ENCODE assay signal across 17 cellular contexts in genomic region chr14:54854181-54854580, GRCh38. TPM values are rescaled to one million over a fixed set of nuclear protein-coding genes. Genes with fewer than 3 reads are reported as not detected.
A peak's percentile ranks its signal among the peaks of the same experiment; 100 is the strongest.
DNase-seq lines count a peak whose midpoint lies in the region; ATAC-seq, FAIRE-seq and TF ChIP-seq lines count a peak whose summit lies in the region.
"Had no signal": no experiment of that assay in that cellular context is flagged by ENCODE, and none has a peak within 500 bp of the region (broad histone marks: within the 10 kb centered on the region; RNA-seq: fewer than 3 reads in every experiment).

No MANE protein-coding gene starts in this region.

- peak; percentile 96 for FAIRE-seq in GM19239 (lab: Jason Lieb, UNC)
- FAIRE-seq: bronchial epithelial cell, endometrium, frontal cortex had no signal

- no peaks in the 10 kb centered on the region for H3F3A ChIP-seq in Loucy (ENCODE audit: low read depth)

- no peak for TF ChIP-seq CTCF in Loucy (conservative IDR thresholded peaks at IDR 0.05; ENCODE audit: low read length)

- peak overlapping the region in 2 of 11 experiments; percentile 7 to 38; a peak in 1 of 22 replicates for H3K9ac ChIP-seq in BLaER1 treated with 17β-estradiol and CSF1 and Interleukin-3, amounts not matched to agents 10 nM and 100 nM
- H3K9ac ChIP-seq in Loucy (ENCODE audit: low read depth, low read length, poor library complexity, severe bottlenecking) = peak overlapping the region; percentile 7

- H3K4me2 ChIP-seq in BLaER1 treated with 17β-estradiol and CSF1 and Interleukin-3, amounts not matched to agents 10 nM and 100 nM = peak overlapping the region; percentile 19 to 76 (median 42); a peak in 19 of 22 replicates
- no peak overlapping the region for H3K4me2 ChIP-seq in Loucy (ENCODE audit: low read depth, low read length, poor library complexity, severe bottlenecking)

- H3K36me3 ChIP-seq in BLaER1 treated with 17β-estradiol and CSF1 and Interleukin-3, amounts not matched to agents 10 nM and 100 nM = peaks cover 0 to 41% (median 13%) of the 10 kb centered on the region in 11 experiments; a peak in 16 of 22 replicates
- H3K36me3 ChIP-seq in Loucy (ENCODE audit: insufficient read depth, low read length) = peaks cover 5% of the 10 kb centered on the region; the same call in 1 of the 2 replicates
- H3K36me3 ChIP-seq: right atrium auricular region had no signal

- H3K4me1 ChIP-seq in BLaER1 treated with 17β-estradiol and CSF1 and Interleukin-3, amounts not matched to agents 10 nM and 100 nM = peaks cover 32 to 55% (median 42%) of the 10 kb centered on the region in 10 experiments
- peaks cover 10% of the 10 kb centered on the region for H3K4me1 ChIP-seq in Loucy (ENCODE audit: insufficient read depth, low read length, poor library complexity, severe bottlenecking)
- no peaks in the 10 kb centered on the region for H3K4me1 ChIP-seq in right cardiac atrium (ENCODE audit: control insufficient read depth, insufficient read depth, low read length)
- H3K4me1 ChIP-seq: right atrium auricular region had no signal

- H3K79me2 ChIP-seq in Loucy (ENCODE audit: insufficient read depth, low read length) = no peaks in the 10 kb centered on the region

- peak overlapping the region in 2 of 11 experiments; percentile 19 to 25; a peak in 2 of 22 replicates for H3K27ac ChIP-seq in BLaER1 treated with 17β-estradiol and CSF1 and Interleukin-3, amounts not matched to agents 10 nM and 100 nM
- H3K27ac ChIP-seq in right cardiac atrium (ENCODE audit: low read length) = no peak overlapping the region
- H3K27ac ChIP-seq: right atrium auricular region, upper lobe of left lung had no signal

- H3K9me2 ChIP-seq in Loucy (replicated peaks; ENCODE audit: low read depth, low read length) = no peaks in the 10 kb centered on the region

- no peak for DNase-seq in GM19239 (ENCODE audit: insufficient read length, low spot score)
- peak; percentile 30 for DNase-seq in iPS DF 4.7 (ENCODE audit: extremely low read depth, low spot score)
- DNase-seq in right cardiac atrium = no peak
- DNase-seq in posterior cingulate gyrus = no peak
- no peak for DNase-seq in DMS 273 treated with DMSO at 0.1 percent for 48 hours (lab: John Stamatoyannopoulos, UW)
- no peak for DNase-seq in NCI-H510A (lab: John Stamatoyannopoulos, UW)
- DNase-seq: activated CD4-positive, alpha-beta memory T cell treated with anti-CD3 and anti-CD28 coated beads for 36 hours; activated effector memory CD4-positive, alpha-beta T cell treated with Interleukin-2 at 50 U/mL for 16 hours; KBM-7; NCI-H1694 treated with DMSO at 0.1 percent for 48 hours; upper lobe of left lung had no signal

- no peak overlapping the region for H2AFZ ChIP-seq in Loucy (ENCODE audit: low read length)

- no peak for ATAC-seq in right cardiac atrium

- H3K27me3 ChIP-seq in BLaER1 treated with 17β-estradiol and CSF1 and Interleukin-3, amounts not matched to agents 10 nM and 100 nM = no peaks in the 10 kb centered on the region
- H3K27me3 ChIP-seq in Loucy (ENCODE audit: insufficient read depth, low read length, poor library complexity, severe bottlenecking) (no peaks in the 10 kb centered on the region), right cardiac atrium (ENCODE audit: control insufficient read depth, insufficient read depth) (no peaks in the 10 kb centered on the region)
- H3K27me3 ChIP-seq: right atrium auricular region, upper lobe of left lung had no signal

- H4K20me1 ChIP-seq in BLaER1 treated with 17β-estradiol and CSF1 and Interleukin-3, amounts not matched to agents 10 nM and 100 nM = no peaks in the 10 kb centered on the region
- H4K20me1 ChIP-seq in Loucy (ENCODE audit: insufficient read depth, low read length, poor library complexity, severe bottlenecking) = no peaks in the 10 kb centered on the region

- intact Hi-C loops in right cardiac atrium (cut with DNase I) = no loop called here
- intact Hi-C loops in posterior cingulate gyrus (cut with DNase I) = no loop called here

- no peak overlapping the region for H3K4me3 ChIP-seq in BLaER1 treated with 17β-estradiol and CSF1 and Interleukin-3, amounts not matched to agents 10 nM and 100 nM
- H3K4me3 ChIP-seq in Loucy (ENCODE audit: low read length, poor library complexity, severe bottlenecking) (no peak overlapping the region), right cardiac atrium (ENCODE audit: low read length) (no peak overlapping the region)
- H3K4me3 ChIP-seq: right atrium auricular region, upper lobe of left lung had no signal

- WGBS in right cardiac atrium = 51% methylated on average over 2 of the region's 2 CpGs

- H3K9me3 ChIP-seq in BLaER1 treated with 17β-estradiol and CSF1 and Interleukin-3, amounts not matched to agents 10 nM and 100 nM (replicated peaks in 1 of 11) = peaks cover 0 to 22% (median 4%) of the 10 kb centered on the region in 11 experiments; a peak in 8 of 22 replicates
- H3K9me3 ChIP-seq in Loucy (ENCODE audit: insufficient read depth, low read depth, low read length) (no peaks in the 10 kb centered on the region), right cardiac atrium (ENCODE audit: control insufficient read depth, low read length) (no peaks in the 10 kb centered on the region)
- H3K9me3 ChIP-seq: right atrium auricular region, upper lobe of left lung had no signal

RNA-seq across cellular contexts. Expression of gene GCH1, which starts 48.4 kb away (rescaled TPM):
- 1 to 10 TPM; 1.6 to 4.8 (median 2.1) TPM for total RNA-seq in right cardiac atrium
- polyA plus RNA-seq in right cardiac atrium = 2.5 TPM
